8 cellular contexts compared by ENCODE assay signal in the genomic region with DNA sequence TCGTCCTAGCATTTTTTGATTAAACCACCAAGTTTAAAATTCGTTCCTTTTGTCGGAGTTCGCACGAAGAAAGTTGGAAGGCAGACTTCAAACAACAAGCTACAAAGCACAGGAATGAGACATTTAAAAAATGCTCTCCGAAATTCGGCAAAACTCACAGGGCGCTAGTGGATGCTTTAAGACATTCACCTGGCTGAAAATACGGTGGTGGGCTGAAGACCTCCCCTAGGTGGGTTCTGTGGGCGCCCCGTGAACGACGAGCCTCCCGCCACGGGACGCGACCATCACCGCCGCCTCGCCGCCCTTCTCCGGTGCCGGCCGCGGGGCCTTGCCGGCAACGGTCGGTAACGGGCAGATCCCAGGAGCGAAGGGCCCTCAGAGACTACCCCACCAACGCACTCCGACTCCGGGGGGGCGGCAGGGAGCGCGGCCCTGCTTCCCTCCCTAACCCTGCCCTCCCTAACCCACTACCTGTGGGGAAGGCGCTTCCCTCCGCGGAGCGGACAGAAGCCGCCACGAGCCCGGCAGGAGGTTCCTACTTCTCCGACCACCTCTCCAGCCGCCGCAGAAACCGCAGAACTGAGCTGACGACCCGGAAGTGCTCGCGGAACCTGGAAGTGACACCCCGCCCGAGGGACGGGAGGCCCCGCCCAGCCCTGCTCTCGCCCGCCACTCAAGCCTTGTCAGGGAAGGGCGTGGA. TPM values are rescaled to one million over a fixed set of nuclear protein-coding genes. Genes with fewer than 3 reads are reported as not detected.
DNase-seq lines count a peak whose midpoint lies in the region; ATAC-seq and TF ChIP-seq lines count a peak whose summit lies in the region.

A gene with protein sequence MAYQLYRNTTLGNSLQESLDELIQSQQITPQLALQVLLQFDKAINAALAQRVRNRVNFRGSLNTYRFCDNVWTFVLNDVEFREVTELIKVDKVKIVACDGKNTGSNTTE (minus strand): TSS at position 581 of the 700 bp plus-strand sequence. CDS start 5,238 bp downstream, outside the sequence.

- H3K27ac Mint-ChIP-seq in activated T-cell treated with anti-CD3 and anti-CD28 coated beads, Interleukin-2, amount 50 U/mL, for 24 hours = peak within 1 kb of the TSS; percentile 41

- H3K27me3 Mint-ChIP-seq in activated T-cell treated with anti-CD3 and anti-CD28 coated beads, Interleukin-2, amount 50 U/mL, for 24 hours = no peaks in the 10 kb centered on the region

- H3K36me3 Mint-ChIP-seq in activated T-cell treated with anti-CD3 and anti-CD28 coated beads, Interleukin-2, amount 50 U/mL, for 24 hours (ENCODE audit: low read depth) = peaks cover 52% of the 10 kb centered on the region

- peak; percentile 98 for ATAC-seq in GM21737 (IDR thresholded peaks at IDR 0.05; ENCODE audit: unreplicated experiment)

- H3K4me1 Mint-ChIP-seq in activated T-cell treated with anti-CD3 and anti-CD28 coated beads, Interleukin-2, amount 50 U/mL, for 24 hours (ENCODE audit: low read depth) = peaks cover 17% of the 10 kb centered on the region

- no peak within 1 kb of the TSS for H3K4me3 Mint-ChIP-seq in activated T-cell treated with anti-CD3 and anti-CD28 coated beads, Interleukin-2, amount 50 U/mL, for 24 hours

- peak; percentile 66 for DNase-seq in DMS79 (lab: John Stamatoyannopoulos, UW)
- peak; percentile 90 for DNase-seq in KG1 (lab: John Stamatoyannopoulos, UW)
- peak; percentile 94 for DNase-seq in activated T-cell treated with anti-CD3 and anti-CD28 coated beads, Interleukin-2, amount 50 U/mL, for 24 hours
- peak; percentile 94 to 95 for DNase-seq in erythroblast (lab: John Stamatoyannopoulos, UW)
- peak; percentile 93 for DNase-seq in mucosa of gallbladder (ENCODE audit: low spot score)
- peak; percentile 95 for DNase-seq in stimulated activated CD8-positive, alpha-beta memory T cell treated with anti-CD3 and anti-CD28 coated beads, Interleukin-4, amount 100 ng/mL, for 24 hours (ENCODE audit: low read depth)

- peak; percentile 88 for TF ChIP-seq POLR2A in erythroblast (IDR thresholded peaks at IDR 0.05; ENCODE audit: low read length)

- peaks cover 5% of the 10 kb centered on the region for H3K9me3 Mint-ChIP-seq in activated T-cell treated with anti-CD3 and anti-CD28 coated beads, Interleukin-2, amount 50 U/mL, for 24 hours

TF ChIP-seq in PFSK-1, 5 proteins besides CTCF, POLR2A, EP300 and RAD21:
- TF ChIP-seq POLR2AphosphoS5 (IDR thresholded peaks at IDR 0.05; ENCODE audit: low read depth, low read length) (peak; percentile 92), TAF1 (IDR thresholded peaks at IDR 0.05; ENCODE audit: borderline replicate concordance, insufficient read depth, low read length) (peak; percentile 95), FOXP2 (optimal IDR thresholded peaks at IDR 0.05; ENCODE audit: borderline replicate concordance, extremely low read depth, extremely low read length, insufficient read depth) (no peak), SIN3A (IDR thresholded peaks at IDR 0.05; ENCODE audit: borderline replicate concordance, insufficient read depth, low read length) (peak; percentile 47; the same call in 1 of the 2 replicates)
- TF ChIP-seq, protein P1, sequence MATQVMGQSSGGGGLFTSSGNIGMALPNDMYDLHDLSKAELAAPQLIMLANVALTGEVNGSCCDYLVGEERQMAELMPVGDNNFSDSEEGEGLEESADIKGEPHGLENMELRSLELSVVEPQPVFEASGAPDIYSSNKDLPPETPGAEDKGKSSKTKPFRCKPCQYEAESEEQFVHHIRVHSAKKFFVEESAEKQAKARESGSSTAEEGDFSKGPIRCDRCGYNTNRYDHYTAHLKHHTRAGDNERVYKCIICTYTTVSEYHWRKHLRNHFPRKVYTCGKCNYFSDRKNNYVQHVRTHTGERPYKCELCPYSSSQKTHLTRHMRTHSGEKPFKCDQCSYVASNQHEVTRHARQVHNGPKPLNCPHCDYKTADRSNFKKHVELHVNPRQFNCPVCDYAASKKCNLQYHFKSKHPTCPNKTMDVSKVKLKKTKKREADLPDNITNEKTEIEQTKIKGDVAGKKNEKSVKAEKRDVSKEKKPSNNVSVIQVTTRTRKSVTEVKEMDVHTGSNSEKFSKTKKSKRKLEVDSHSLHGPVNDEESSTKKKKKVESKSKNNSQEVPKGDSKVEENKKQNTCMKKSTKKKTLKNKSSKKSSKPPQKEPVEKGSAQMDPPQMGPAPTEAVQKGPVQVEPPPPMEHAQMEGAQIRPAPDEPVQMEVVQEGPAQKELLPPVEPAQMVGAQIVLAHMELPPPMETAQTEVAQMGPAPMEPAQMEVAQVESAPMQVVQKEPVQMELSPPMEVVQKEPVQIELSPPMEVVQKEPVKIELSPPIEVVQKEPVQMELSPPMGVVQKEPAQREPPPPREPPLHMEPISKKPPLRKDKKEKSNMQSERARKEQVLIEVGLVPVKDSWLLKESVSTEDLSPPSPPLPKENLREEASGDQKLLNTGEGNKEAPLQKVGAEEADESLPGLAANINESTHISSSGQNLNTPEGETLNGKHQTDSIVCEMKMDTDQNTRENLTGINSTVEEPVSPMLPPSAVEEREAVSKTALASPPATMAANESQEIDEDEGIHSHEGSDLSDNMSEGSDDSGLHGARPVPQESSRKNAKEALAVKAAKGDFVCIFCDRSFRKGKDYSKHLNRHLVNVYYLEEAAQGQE (IDR thresholded peaks at IDR 0.05; ENCODE audit: insufficient read depth in 1 of 2, low read depth in 2 of 2, low read length in 2 of 2) = 0 out of 4 replicates have a peak, but pooled peaks of 1 of the 2 experiments have one; percentile 37

RNA-seq across cellular contexts. Expression of the gene that starts here (rescaled TPM):
- polyA plus RNA-seq in PFSK-1 (2012; ENCODE audit: insufficient read length, low read depth) = 65.1 TPM
- total RNA-seq in mucosa of gallbladder = 108 TPM

Comparison
In these comparisons a context has a peak if more than half of its experiments do, and no peak if none do; other contexts are left out.
1. Peak in every context shown above with its lines: DNase-seq and ATAC-seq.